ENCODE assay signal across 8 cellular contexts in genomic region chr18:63318882-63319382, GRCh38. TPM values are rescaled to one million over a fixed set of nuclear protein-coding genes. Genes with fewer than 3 reads are reported as not detected.
DNase-seq lines count a peak whose midpoint lies in the region; ATAC-seq and TF ChIP-seq lines count a peak whose summit lies in the region.

No MANE protein-coding gene starts in this region.

- H3K9me3 ChIP-seq in heart right ventricle (no peaks in the 10 kb centered on the region), ascending aorta (no peaks in the 10 kb centered on the region), lung (ENCODE audit: control insufficient read depth in 2 of 2, insufficient read depth in 1 of 2, low read length in 1 of 2) (no peaks in the 10 kb centered on the region)

- TF ChIP-seq CTCF in heart right ventricle (IDR thresholded peaks at IDR 0.05) (no peak), ascending aorta (IDR thresholded peaks at IDR 0.05) (no peak), lung (IDR thresholded peaks at IDR 0.05; ENCODE audit: control extremely low read depth, extremely low read depth) (no peak), GM13976 (IDR thresholded peaks at IDR 0.05; ENCODE audit: borderline replicate concordance, control extremely low read depth, extremely low read depth, insufficient read depth, missing control alignments) (no peak)

- ATAC-seq in heart right ventricle (no peak), left cardiac atrium (no peak), lung (ENCODE audit: insufficient read depth, low FRiP score) (no peak), GM21526 (IDR thresholded peaks at IDR 0.05; ENCODE audit: low FRiP score, unreplicated experiment) (no peak), HG02610 (IDR thresholded peaks at IDR 0.05; ENCODE audit: unreplicated experiment) (no peak)

- peaks cover 3 to 67% (median 45%) of the 10 kb centered on the region in 9 donors for H3K4me1 ChIP-seq in heart right ventricle
- H3K4me1 ChIP-seq in ascending aorta, result peaks cover 5 to 12% of the 10 kb centered on the region in 2 donors
- peaks cover 4 to 5% of the 10 kb centered on the region in 2 donors for H3K4me1 ChIP-seq in lung (ENCODE audit: control insufficient read depth in 2 of 2, insufficient read depth in 2 of 2, low read length in 2 of 2)
- peaks cover 1% of the 10 kb centered on the region for H3K4me1 ChIP-seq in urinary bladder (ENCODE audit: insufficient read depth)

- in situ Hi-C loops in GM13976 (cut with MboI; ENCODE audit: low sequenced_read_pairs, unreplicated experiment), result loop anchor here (5.0 kb wide), 1 partner anchor 162 kb away; no protein-coding TSS in a partner anchor

- intact Hi-C loops in heart right ventricle (cut with DNase I) (loop anchor here in 4 of 10 donors (2.0 to 10.0 kb wide), 5 partner anchors 54 to 188 kb away; no protein-coding TSS in a partner anchor), left cardiac atrium (cut with DNase I) (no loop called here), ascending aorta (cut with DNase I) (loop anchor here (1.0 to 5.0 kb wide), 3 partner anchors 82 to 188 kb away; no protein-coding TSS in a partner anchor)

- DNase-seq in heart right ventricle (no peak), left cardiac atrium (no peak), ascending aorta (ENCODE audit: low spot score in 2 of 2) (no peak), lung (ENCODE audit: low spot score) (no peak), GM13976 (ENCODE audit: low spot score) (no peak)

- H3K36me3 ChIP-seq in heart right ventricle (no peaks in the 10 kb centered on the region), ascending aorta (no peaks in the 10 kb centered on the region), lung (ENCODE audit: control insufficient read depth in 2 of 2, insufficient read depth in 2 of 2, low read length in 2 of 2) (no peaks in the 10 kb centered on the region), urinary bladder (ENCODE audit: insufficient read depth) (no peaks in the 10 kb centered on the region)

- H3K4me3 ChIP-seq in heart right ventricle (peak overlapping the region; percentile 63 to 91 (median 77)), ascending aorta (peak overlapping the region; percentile 56 to 68), lung (peak overlapping the region; percentile 54), urinary bladder (ENCODE audit: low read depth, low read length) (peak overlapping the region; percentile 90)

- H3K27me3 ChIP-seq in heart right ventricle (peaks cover 0 to 8% (median 0%) of the 10 kb centered on the region in 7 donors), ascending aorta (no peaks in the 10 kb centered on the region), lung (ENCODE audit: control insufficient read depth, insufficient read depth) (no peaks in the 10 kb centered on the region)

- 0 to 1% methylated on average over 9 of the region's 9 CpGs for WGBS in heart right ventricle, 2 donors
- 0 to 1% methylated on average over 9 of the region's 9 CpGs for WGBS in lung, 2 donors
- under 1% methylated on average over 9 of the region's 9 CpGs for WGBS in urinary bladder

- H3K27ac ChIP-seq in heart right ventricle (peak overlapping the region in 7 of 10 donors; percentile 69 to 89 (median 84)), ascending aorta (peak overlapping the region; percentile 87 to 95), lung (ENCODE audit: low read depth in 1 of 2, low read length in 1 of 2) (no peak overlapping the region), urinary bladder (ENCODE audit: low read depth) (peak overlapping the region; percentile 15)

RNA-seq across cellular contexts. Expression of gene BCL2, which starts 0.6 kb away (rescaled TPM):
- total RNA-seq in heart right ventricle (10 to 100 TPM in 4 of 10 donors, 1 to 10 TPM in 6; 5.2 to 23.1 (median 9.8) TPM), left cardiac atrium (10 to 100 TPM; 10.1 to 11.6 TPM), ascending aorta (20.5 TPM), lung (10 to 100 TPM in 1 of 2 donors, 1 to 10 TPM in 1; 8.6 to 30.9 TPM), urinary bladder (53.9 TPM)
- polyA plus RNA-seq in heart right ventricle (1 to 10 TPM; 1.5 to 3.2 TPM), lung (1 to 10 TPM; 1.5 to 2.0 TPM), urinary bladder (6.3 TPM)

RNA-seq across cellular contexts. Expression of gene KDSR, which starts 48.1 kb away (rescaled TPM):
- 10 to 100 TPM; 28.6 to 41.6 (median 34.9) TPM for total RNA-seq in heart right ventricle
- 10 to 100 TPM in 1 of 2 donors, 1 to 10 TPM in 1; 9.4 to 21.0 TPM for polyA plus RNA-seq in heart right ventricle
- total RNA-seq in left cardiac atrium, result 10 to 100 TPM; 48.0 to 58.1 TPM
- 208 TPM for total RNA-seq in ascending aorta
- total RNA-seq in lung, result 10 to 100 TPM; 52.3 to 62.1 TPM
- 10 to 100 TPM; 22.3 to 32.7 TPM for polyA plus RNA-seq in lung
- 35.8 TPM for total RNA-seq in urinary bladder
- polyA plus RNA-seq in urinary bladder, result 47.7 TPM

Comparison
In these comparisons a context has a peak if more than half of its experiments do, and no peak if none do; other contexts are left out.
1. H3K27ac ChIP-seq: peak in heart right ventricle (7 of 10), ascending aorta (2 of 2) and urinary bladder (single experiment); none in lung (0 of 2).
2. Peak in every context shown above with its lines, with median percentiles within 50 percentile points of each other: H3K4me3 ChIP-seq.